9 cellular contexts compared by ENCODE assay signal in the genomic region with DNA sequence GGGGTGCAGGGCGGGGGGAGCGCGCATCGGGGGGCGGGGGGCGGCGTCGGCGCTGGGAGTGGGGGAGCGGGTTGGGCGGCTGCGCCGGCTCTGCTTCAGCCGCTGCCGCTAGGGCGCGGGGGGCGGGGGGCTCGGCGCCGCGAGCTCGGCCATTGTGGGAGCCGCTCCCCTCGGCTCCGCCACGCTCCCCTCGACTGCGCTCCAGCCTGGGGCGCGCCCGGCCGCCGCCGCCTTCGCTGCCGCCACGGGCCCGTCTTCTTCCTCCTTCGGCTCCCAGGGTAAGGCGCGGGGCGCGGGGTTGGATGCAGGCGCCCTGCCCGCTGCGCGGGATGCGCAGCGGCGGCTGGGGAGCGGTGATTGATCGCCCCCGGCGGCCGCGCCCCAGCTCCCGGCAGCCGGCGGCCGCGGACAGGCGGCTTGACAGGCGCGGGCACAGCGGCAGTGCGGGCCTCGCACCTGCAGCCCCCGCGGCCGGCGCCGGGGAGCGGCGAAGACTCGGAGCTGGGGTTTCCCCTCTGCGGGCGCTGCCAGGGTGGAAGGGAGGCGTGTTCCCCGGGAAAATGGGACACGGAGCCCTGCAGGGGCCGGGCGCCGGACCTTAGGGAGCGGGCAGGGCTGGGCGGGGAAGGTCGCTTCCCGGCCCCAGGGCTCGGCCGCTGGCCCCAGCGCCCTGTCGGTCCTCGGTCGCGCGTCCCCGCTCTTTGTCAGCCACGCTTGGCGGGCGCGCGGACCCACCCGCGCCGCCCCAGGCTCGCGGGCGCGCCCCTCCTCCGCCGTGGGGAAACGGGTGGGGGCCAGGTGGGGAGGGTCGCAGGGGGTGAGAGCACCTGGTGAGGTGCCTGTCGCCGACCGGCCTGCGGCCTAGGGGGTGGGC. TPM values are rescaled to one million over a fixed set of nuclear protein-coding genes. Genes with fewer than 3 reads are reported as not detected.
DNase-seq lines count a peak whose midpoint lies in the region; ATAC-seq and TF ChIP-seq lines count a peak whose summit lies in the region.
"Had no signal": no experiment of that assay in that cellular context is flagged by ENCODE, and none has a peak within 500 bp of the region (broad histone marks: within the 10 kb centered on the region; RNA-seq: fewer than 3 reads in every experiment).

No MANE protein-coding gene starts in this region.

- DNase-seq in ELR (ENCODE audit: low read depth): peak; percentile 48
- peak; percentile 57 for DNase-seq in NCI-H1092 treated with DMSO at 0.1 percent for 48 hours (lab: John Stamatoyannopoulos, UW)
- DNase-seq in activated naive CD8-positive, alpha-beta T cell treated with anti-CD3 and anti-CD28 coated beads, Interleukin-2, amount 10 ng/mL, durations not matched to agents 7 days and 5 days: peak; percentile 53
- peak; percentile 82 for DNase-seq in spleen
- DNase-seq in OCI-M2 (lab: John Stamatoyannopoulos, UW; ENCODE audit: unreplicated experiment): no peak
- no peak for DNase-seq in NCI-H1694 (lab: John Stamatoyannopoulos, UW)

- no peaks in the 10 kb centered on the region for H3K9me3 Mint-ChIP-seq in activated naive CD8-positive, alpha-beta T cell treated with anti-CD3 and anti-CD28 coated beads, Interleukin-2, amount 10 ng/mL, durations not matched to agents 7 days and 5 days
- H3K9me3 Mint-ChIP-seq: T-helper 1 cell treated with Interleukin-12 subunit alpha and Interleukin-12 subunit beta and Interleukin-4 antibody, amounts not matched to agents 30 μg/mL and 1 μg/mL, for 36 hours had no signal

- POLR2A ChIA-PET in activated naive CD8-positive, alpha-beta T cell treated with anti-CD3 and anti-CD28 coated beads, Interleukin-2, amount 10 ng/mL, durations not matched to agents 7 days and 5 days (lab: Charles Lee): no interaction called here

- peaks cover 0 to 48% (median 22%) of the 10 kb centered on the region in 7 donors for H3K27me3 ChIP-seq in spleen (replicated peaks in 1 of 7)

- no peak for TF ChIP-seq CTCF in spleen (IDR thresholded peaks at IDR 0.05 in 8 of 11, conservative IDR thresholded peaks at IDR 0.05 in 3 of 11)

- no peaks in the 10 kb centered on the region for H3K36me3 Mint-ChIP-seq in activated naive CD8-positive, alpha-beta T cell treated with anti-CD3 and anti-CD28 coated beads, Interleukin-2, amount 10 ng/mL, durations not matched to agents 7 days and 5 days

- H3K27me3 Mint-ChIP-seq in activated naive CD8-positive, alpha-beta T cell treated with anti-CD3 and anti-CD28 coated beads, Interleukin-2, amount 10 ng/mL, durations not matched to agents 7 days and 5 days: peaks cover 47% of the 10 kb centered on the region

- H3K36me3 ChIP-seq in spleen: no peaks in the 10 kb centered on the region

- peak overlapping the region; percentile 43 for H3K4me3 ChIP-seq in iPS-11a (ENCODE audit: low read depth, low read length)
- H3K4me3 ChIP-seq in spleen: peak overlapping the region; percentile 25 to 74 (median 48)

- no peak overlapping the region for H3K27ac Mint-ChIP-seq in activated naive CD8-positive, alpha-beta T cell treated with anti-CD3 and anti-CD28 coated beads, Interleukin-2, amount 10 ng/mL, durations not matched to agents 7 days and 5 days
- H3K27ac Mint-ChIP-seq: T-helper 1 cell treated with Interleukin-12 subunit alpha and Interleukin-12 subunit beta and Interleukin-4 antibody, amounts not matched to agents 30 μg/mL and 1 μg/mL, for 36 hours had no signal

- ATAC-seq in activated naive CD8-positive, alpha-beta T cell treated with anti-CD3 and anti-CD28 coated beads, Interleukin-2, amount 10 ng/mL, durations not matched to agents 7 days and 5 days (ENCODE audit: low read depth): peak; percentile 57
- no peak for ATAC-seq in HG03159 (IDR thresholded peaks at IDR 0.05; ENCODE audit: unreplicated experiment)

- H3K27ac ChIP-seq in spleen: no peak overlapping the region

- no peak overlapping the region for H3K4me3 Mint-ChIP-seq in activated naive CD8-positive, alpha-beta T cell treated with anti-CD3 and anti-CD28 coated beads, Interleukin-2, amount 10 ng/mL, durations not matched to agents 7 days and 5 days

- peaks cover 4 to 30% (median 20%) of the 10 kb centered on the region in 6 donors for H3K4me1 ChIP-seq in spleen

- WGBS in spleen, 5 donors: 0 to 2% (median 1%) methylated on average over 15 to 110 of the region's 117 CpGs

- no peaks in the 10 kb centered on the region for H3K9me3 ChIP-seq in spleen

- intact Hi-C loops in spleen (cut with DNase I; ENCODE audit: low total_unique reads): no loop called here

- peaks cover 2% of the 10 kb centered on the region for H3K4me1 Mint-ChIP-seq in activated naive CD8-positive, alpha-beta T cell treated with anti-CD3 and anti-CD28 coated beads, Interleukin-2, amount 10 ng/mL, durations not matched to agents 7 days and 5 days

- no peak for TF ChIP-seq POLR2A in spleen (IDR thresholded peaks at IDR 0.05)

RNA-seq across cellular contexts. Expression of a gene that starts 55.4 kb away (rescaled TPM):
- total RNA-seq in activated naive CD8-positive, alpha-beta T cell treated with anti-CD3 and anti-CD28 coated beads, Interleukin-2, amount 10 ng/mL, durations not matched to agents 7 days and 5 days: 100 to 1,000 TPM; 107 to 113 TPM
- total RNA-seq in spleen: 100 to 1,000 TPM in 5 of 7 donors, 10 to 100 TPM in 2; 89.7 to 296 (median 120) TPM
- 100 to 1,000 TPM; 292 to 338 (median 297) TPM for polyA plus RNA-seq in spleen

Comparison
In these comparisons a context has a peak if more than half of its experiments do, and no peak if none do; other contexts are left out.
1. DNase-seq: peak in ELR (single experiment), NCI-H1092 treated with DMSO at 0.1 percent for 48 hours (single experiment), activated naive CD8-positive, alpha-beta T cell treated with anti-CD3 and anti-CD28 coated beads, Interleukin-2, amount 10 ng/mL, durations not matched to agents 7 days and 5 days (single experiment) and spleen (single experiment); none in OCI-M2 (single experiment) and NCI-H1694 (single experiment).